In the genomic region with DNA sequence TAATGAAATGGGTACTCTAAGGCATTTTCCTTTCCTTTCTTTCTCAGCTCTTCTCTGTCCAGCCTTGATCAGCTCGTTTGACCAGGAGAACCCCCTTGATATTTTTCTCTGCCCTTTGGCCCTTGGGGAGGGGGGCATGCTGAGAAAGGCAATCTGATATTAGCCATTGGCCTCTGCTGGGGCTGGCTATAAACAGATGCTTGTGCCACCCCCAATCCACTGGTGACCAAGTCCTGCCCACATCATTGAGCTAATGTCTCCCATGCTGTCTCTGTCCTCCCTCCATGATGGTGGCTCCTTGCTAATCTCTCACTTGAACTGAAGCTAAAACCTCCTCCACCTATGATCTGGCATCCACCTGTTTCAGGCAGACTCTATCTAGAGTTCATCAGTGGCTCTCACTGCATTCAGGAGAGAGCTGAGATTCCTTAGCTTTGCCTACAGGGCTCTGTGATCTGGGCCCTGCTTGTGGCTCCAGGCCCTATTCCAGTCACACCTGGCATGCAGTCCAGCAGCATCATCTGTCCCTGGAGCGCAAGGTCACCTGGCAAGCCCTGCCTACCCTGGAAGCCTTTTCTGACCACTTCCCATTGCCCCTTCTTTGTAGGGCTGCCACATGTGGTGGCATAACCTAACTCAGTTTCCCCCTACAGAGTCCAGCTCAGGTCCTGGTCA, we compare ENCODE assay signal across 16 cellular contexts.
DNase-seq lines count a peak whose midpoint lies in the region; ATAC-seq, FAIRE-seq and TF ChIP-seq lines count a peak whose summit lies in the region.
"Had no signal": no experiment of that assay in that cellular context is flagged by ENCODE, and none has a peak within 500 bp of the region (broad histone marks: within the 10 kb centered on the region; RNA-seq: fewer than 3 reads in every experiment).

No MANE protein-coding gene starts in this region.

- no peaks in the 10 kb centered on the region for H3K36me3 Mint-ChIP-seq in osteocyte (ENCODE audit: unreplicated experiment)
- peaks cover 22% of the 10 kb centered on the region for H3K36me3 Mint-ChIP-seq in CD4-positive, alpha-beta T cell (ENCODE audit: low read depth)
- H3K36me3 Mint-ChIP-seq in stimulated activated memory B cell treated with anti-CD40 and anti-IgM and Interleukin-4, amounts not matched to agents 10 μg/mL and 1 μg/mL and 100 μg/mL, for 72 hours = peaks cover 34% of the 10 kb centered on the region

- H3K27ac Mint-ChIP-seq in osteocyte (ENCODE audit: unreplicated experiment) = no peak overlapping the region
- no peak overlapping the region for H3K27ac Mint-ChIP-seq in CD4-positive, alpha-beta T cell
- H3K27ac Mint-ChIP-seq in stimulated activated memory B cell treated with anti-CD40 and anti-IgM and Interleukin-4, amounts not matched to agents 10 μg/mL and 1 μg/mL and 100 μg/mL, for 72 hours = no peak overlapping the region
- H3K27ac Mint-ChIP-seq: GM23338 had no signal

- ATAC-seq in HG02938 (IDR thresholded peaks at IDR 0.05; ENCODE audit: unreplicated experiment) = no peak
- ATAC-seq in CD4-positive, alpha-beta T cell (ENCODE audit: poor library complexity) = no peak
- ATAC-seq in stimulated activated memory B cell treated with anti-CD40 and anti-IgM and Interleukin-4, amounts not matched to agents 10 μg/mL and 1 μg/mL and 100 μg/mL, for 72 hours = no peak
- ATAC-seq: GM23338, HepG2 had no signal

- no peaks in the 10 kb centered on the region for H3K9me3 ChIP-seq in CD4-positive, alpha-beta T cell (ENCODE audit: control insufficient read depth, low read length)
- H3K9me3 ChIP-seq: BLaER1 had no signal

- no peak for TF ChIP-seq CTCF in bronchial epithelial cell (IDR thresholded peaks at IDR 0.05; ENCODE audit: insufficient read depth, low read length, severe bottlenecking)
- TF ChIP-seq CTCF in osteocyte (IDR thresholded peaks at IDR 0.05) = no peak
- no peak for TF ChIP-seq CTCF in CD4-positive, alpha-beta T cell (IDR thresholded peaks at IDR 0.05)

- no peaks in the 10 kb centered on the region for H3K27me3 Mint-ChIP-seq in osteocyte (ENCODE audit: unreplicated experiment)
- H3K27me3 Mint-ChIP-seq in CD4-positive, alpha-beta T cell = no peaks in the 10 kb centered on the region
- no peaks in the 10 kb centered on the region for H3K27me3 Mint-ChIP-seq in stimulated activated memory B cell treated with anti-CD40 and anti-IgM and Interleukin-4, amounts not matched to agents 10 μg/mL and 1 μg/mL and 100 μg/mL, for 72 hours

- CTCF ChIA-PET in CD4-positive, alpha-beta T cell (lab: Charles Lee) = no interaction called here

- no peak overlapping the region for H3K27ac ChIP-seq in CD4-positive, alpha-beta T cell (ENCODE audit: low read depth, low read length)
- H3K27ac ChIP-seq: BLaER1 had no signal

- H3K9me3 Mint-ChIP-seq in osteocyte (ENCODE audit: unreplicated experiment) = no peaks in the 10 kb centered on the region
- H3K9me3 Mint-ChIP-seq in CD4-positive, alpha-beta T cell = no peaks in the 10 kb centered on the region
- H3K9me3 Mint-ChIP-seq in stimulated activated memory B cell treated with anti-CD40 and anti-IgM and Interleukin-4, amounts not matched to agents 10 μg/mL and 1 μg/mL and 100 μg/mL, for 72 hours = peaks cover 6% of the 10 kb centered on the region

- DNase-seq in ELF-1 (ENCODE audit: low read depth, low spot score) = peak; percentile 31
- no peak for DNase-seq in bronchial epithelial cell (ENCODE audit: low read depth)
- DNase-seq in islet precursor cell = peak; percentile 50
- peak; percentile 63 for DNase-seq in osteocyte (ENCODE audit: extremely low spot score, unreplicated experiment)
- DNase-seq in CD4-positive, alpha-beta T cell = no peak
- DNase-seq in SW 1271 (lab: John Stamatoyannopoulos, UW) = no peak
- DNase-seq: 8988T, AML-193, DMS53, H9 had no signal

- no peaks in the 10 kb centered on the region for H3K4me1 Mint-ChIP-seq in osteocyte (ENCODE audit: unreplicated experiment)
- no peaks in the 10 kb centered on the region for H3K4me1 Mint-ChIP-seq in CD4-positive, alpha-beta T cell (ENCODE audit: low read depth)
- H3K4me1 Mint-ChIP-seq in stimulated activated memory B cell treated with anti-CD40 and anti-IgM and Interleukin-4, amounts not matched to agents 10 μg/mL and 1 μg/mL and 100 μg/mL, for 72 hours = no peaks in the 10 kb centered on the region

- H3K4me3 ChIP-seq in bronchial epithelial cell (ENCODE audit: low read depth, low read length) = no peak overlapping the region
- H3K4me3 ChIP-seq: BLaER1, GM23338 had no signal

- H3K36me3 ChIP-seq in bronchial epithelial cell (ENCODE audit: control insufficient read depth, insufficient read depth, low read length) = no peaks in the 10 kb centered on the region

- intact Hi-C loops in CD4-positive, alpha-beta T cell (cut with DNase I, micrococcal nuclease) = no loop called here

- H3K27me3 ChIP-seq in bronchial epithelial cell (ENCODE audit: control insufficient read depth, insufficient read depth, low read length) = no peaks in the 10 kb centered on the region
- no peaks in the 10 kb centered on the region for H3K27me3 ChIP-seq in CD4-positive, alpha-beta T cell (ENCODE audit: control insufficient read depth, insufficient read depth, low read length)
- H3K27me3 ChIP-seq: BLaER1 had no signal

- peak; percentile 40 for FAIRE-seq in bronchial epithelial cell (lab: Jason Lieb, UNC)
- FAIRE-seq: HepG2, HTR-8/SVneo had no signal

- H3K4me3 Mint-ChIP-seq in osteocyte (ENCODE audit: unreplicated experiment) = no peak overlapping the region
- no peak overlapping the region for H3K4me3 Mint-ChIP-seq in CD4-positive, alpha-beta T cell
- no peak overlapping the region for H3K4me3 Mint-ChIP-seq in stimulated activated memory B cell treated with anti-CD40 and anti-IgM and Interleukin-4, amounts not matched to agents 10 μg/mL and 1 μg/mL and 100 μg/mL, for 72 hours
- H3K4me3 Mint-ChIP-seq: GM23338, H9 had no signal

- POLR2A ChIA-PET in CD4-positive, alpha-beta T cell (lab: Charles Lee) = no interaction called here

Comparison
In these comparisons a context has a peak if more than half of its experiments do, and no peak if none do; other contexts are left out.
1. DNase-seq: peak in ELF-1 (single experiment), islet precursor cell (single experiment) and osteocyte (single experiment); none in bronchial epithelial cell (single experiment), CD4-positive, alpha-beta T cell (0 of 10) and SW 1271 (0 of 2).